ENCODE assay signal across 8 cellular contexts in the genomic region with DNA sequence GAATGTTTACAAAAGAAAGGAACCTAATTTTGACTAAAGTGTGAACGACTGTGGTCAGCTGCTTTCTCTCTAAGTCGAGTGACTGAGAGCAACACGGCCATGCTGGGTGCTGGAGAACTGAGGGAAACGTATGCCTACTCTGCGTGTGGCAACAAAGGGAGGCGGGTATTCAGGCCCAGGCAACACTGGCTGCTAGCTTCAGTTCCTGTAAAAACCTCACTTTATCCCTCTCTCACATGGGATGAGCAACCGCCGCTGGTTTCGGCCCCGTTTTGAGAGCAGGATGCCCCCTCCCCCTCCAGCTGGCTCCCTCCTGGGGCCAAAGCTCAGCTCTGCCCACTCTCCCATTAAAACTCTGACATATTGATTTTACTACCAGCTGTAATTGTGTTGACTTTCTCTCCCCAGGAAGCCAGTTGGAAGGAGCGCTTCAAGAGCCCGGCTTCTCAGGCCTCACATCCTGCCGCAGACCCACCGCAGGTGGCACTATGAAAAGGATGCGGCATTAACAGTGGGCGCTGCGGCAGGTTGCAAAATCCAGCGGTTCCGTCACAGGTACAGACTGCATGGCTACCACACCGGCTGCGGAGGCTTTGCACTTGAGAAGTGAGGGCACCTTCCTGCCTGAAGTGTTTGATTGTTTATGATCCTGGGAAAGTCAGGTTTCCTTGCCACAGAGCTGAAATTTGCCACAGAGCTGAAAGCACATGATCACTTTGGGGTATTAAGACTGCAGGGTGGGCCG. TPM values are rescaled to one million over a fixed set of nuclear protein-coding genes. Genes with fewer than 3 reads are reported as not detected.
DNase-seq lines count a peak whose midpoint lies in the region; ATAC-seq and TF ChIP-seq lines count a peak whose summit lies in the region.

No MANE protein-coding gene starts in this region.

- ATAC-seq in right lobe of liver (peak; percentile 10 to 60 (median 45)), HG03378 (IDR thresholded peaks at IDR 0.05; ENCODE audit: unreplicated experiment) (no peak), GM21786 (IDR thresholded peaks at IDR 0.05; ENCODE audit: unreplicated experiment) (no peak)

- H3K9me3 ChIP-seq in right lobe of liver, result no peaks in the 10 kb centered on the region

- H3K27me3 ChIP-seq in right lobe of liver, result no peaks in the 10 kb centered on the region

- TF ChIP-seq POLR2A in right lobe of liver (IDR thresholded peaks at IDR 0.05), result no peak

- intact Hi-C loops in right lobe of liver (cut with DNase I), result no loop called here

- H3K27ac ChIP-seq in right lobe of liver, result peak overlapping the region; percentile 53 to 90 (median 58)

- peaks cover 0 to 26% (median 12%) of the 10 kb centered on the region in 4 donors for H3K4me1 ChIP-seq in right lobe of liver

- CTCF ChIA-PET in HEK293T (lab: Yijun Ruan, JAX), result interaction anchor here (2.4 kb wide), 1 partner anchor 104 kb away, joined by 5 read pairs; no protein-coding TSS in a partner anchor

- TF ChIP-seq CTCF in right lobe of liver (IDR thresholded peaks at IDR 0.05), result no peak

- WGBS in right lobe of liver (ENCODE audit: insufficient coverage, low coverage, low lambda C conversion rate, missing lambda C conversion rate), result 26% methylated on average over 18 of the region's 22 CpGs

- no peaks in the 10 kb centered on the region for H3K36me3 ChIP-seq in right lobe of liver

- POLR2A ChIA-PET in HEK293T (lab: Yijun Ruan, JAX), result interaction anchor here (1.0 kb wide), 1 partner anchor 12 kb away, joined by 3 read pairs; no protein-coding TSS in a partner anchor

- H3K4me3 ChIP-seq in right lobe of liver, result peak overlapping the region in 1 of 3 donors; percentile 2

- DNase-seq in HEK293T (ENCODE audit: extremely low spot score), result peak; percentile 50
- DNase-seq in NCI-H510A treated with DMSO at 0.1 percent for 48 hours (lab: John Stamatoyannopoulos, UW), result peak; percentile 98
- DNase-seq in activated effector memory CD4-positive, alpha-beta T cell treated with anti-CD3 and anti-CD28 coated beads, Interleukin-2, amount 50 U/mL, for 16 hours, result peak; percentile 79
- peak in 1 of 3 donors; percentile 74 for DNase-seq in right lobe of liver
- DNase-seq in stimulated activated CD8-positive, alpha-beta memory T cell treated with anti-CD3 and anti-CD28 coated beads, Interleukin-2, amount 100 ng/mL, for 48 hours (ENCODE audit: low read depth in 2 of 2), result peak; percentile 50 to 71
- no peak for DNase-seq in OCI-M2 (lab: John Stamatoyannopoulos, UW; ENCODE audit: unreplicated experiment)

TF ChIP-seq in HEK293T, 16 proteins besides CTCF, POLR2A, EP300 and RAD21:
- no peak for TF ChIP-seq FOXM1 (IDR thresholded peaks at IDR 0.05; ENCODE audit: borderline replicate concordance)
- 0 out of 2 replicates have a peak, but pooled peaks have one; percentile 12 for TF ChIP-seq L3MBTL2 (conservative IDR thresholded peaks at IDR 0.05)
- TF ChIP-seq HDGF (IDR thresholded peaks at IDR 0.05; ENCODE audit: borderline replicate concordance), result no peak
- no peak for TF ChIP-seq SP1 (IDR thresholded peaks at IDR 0.05)
- TF ChIP-seq FOXA1 (IDR thresholded peaks at IDR 0.05), result no peak
- TF ChIP-seq TARDBP (IDR thresholded peaks at IDR 0.05), result no peak
- no peak for TF ChIP-seq FOXK2 (IDR thresholded peaks at IDR 0.05)
TF ChIP-seq in HEK293T: peak in this region for 1.

RNA-seq across cellular contexts. Expression of gene PLXND1, which starts 12.7 kb away (rescaled TPM):
- total RNA-seq in right lobe of liver, result 10 to 100 TPM; 27.0 to 48.8 (median 29.6) TPM

RNA-seq across cellular contexts. Expression of gene H1-8, which starts 50.8 kb away (rescaled TPM):
- not detected for total RNA-seq in right lobe of liver

Comparison
In these comparisons a context has a peak if more than half of its experiments do, and no peak if none do; other contexts are left out.
1. ATAC-seq: peak in right lobe of liver (4 of 4); none in HG03378 (single experiment) and GM21786 (single experiment).